Comparison of ENCODE assay signal across 8 cellular contexts in the genomic region with DNA sequence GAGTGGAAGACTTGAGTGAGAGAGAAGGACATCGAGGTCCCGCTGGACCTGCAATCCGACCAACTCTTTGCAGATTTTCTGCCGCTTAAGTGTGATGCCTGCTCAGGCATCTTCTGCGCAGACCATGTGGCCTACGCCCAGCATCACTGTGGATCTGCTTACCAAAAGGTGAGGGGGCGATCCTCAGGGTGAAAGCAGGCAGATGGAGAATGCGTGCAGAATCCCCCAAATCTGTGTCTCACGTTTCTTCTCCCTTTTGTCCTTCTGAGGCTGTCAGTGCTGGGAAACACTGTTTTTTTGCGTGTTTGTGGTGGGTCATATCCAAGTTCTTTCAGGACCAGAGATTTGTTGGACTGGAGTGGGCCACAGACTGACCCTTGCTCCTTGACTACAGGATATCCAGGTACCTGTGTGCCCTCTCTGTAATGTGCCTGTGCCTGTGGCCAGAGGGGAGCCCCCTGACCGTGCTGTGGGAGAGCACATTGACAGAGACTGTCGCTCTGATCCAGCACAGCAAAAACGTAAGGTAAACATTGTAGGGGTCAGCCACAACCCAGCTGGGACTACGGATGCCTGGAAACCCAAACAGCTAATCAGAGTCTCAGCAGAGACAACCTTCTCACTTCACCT. TPM values are rescaled to one million over a fixed set of nuclear protein-coding genes. Genes with fewer than 3 reads are reported as not detected.
DNase-seq lines count a peak whose midpoint lies in the region; ATAC-seq and TF ChIP-seq lines count a peak whose summit lies in the region.

No MANE protein-coding gene starts in this region.

- H3K4me3 ChIP-seq in iPS-18c (ENCODE audit: insufficient read depth, low read depth, low read length) = peak overlapping the region; percentile 79

- no peak for ATAC-seq in activated naive CD8-positive, alpha-beta T cell treated with anti-CD3 and anti-CD28 coated beads, Interleukin-2, amount 10 ng/mL, durations not matched to agents 7 days and 5 days (ENCODE audit: low read depth)
- ATAC-seq in stimulated activated naive CD8-positive, alpha-beta T cell treated with anti-CD3 and anti-CD28 coated beads, Interleukin-15, amount 100 ng/mL, for 72 hours = no peak
- ATAC-seq in HG03457 (IDR thresholded peaks at IDR 0.05; ENCODE audit: unreplicated experiment) = no peak
- ATAC-seq in GM19455 (IDR thresholded peaks at IDR 0.05; ENCODE audit: unreplicated experiment) = no peak
- no peak for ATAC-seq in GM19452 (IDR thresholded peaks at IDR 0.05; ENCODE audit: unreplicated experiment)

- peaks cover 21% of the 10 kb centered on the region; the same call in 1 of the 2 replicates for H3K36me3 Mint-ChIP-seq in HFFc6 (ENCODE audit: low read depth)
- H3K36me3 Mint-ChIP-seq in activated naive CD8-positive, alpha-beta T cell treated with anti-CD3 and anti-CD28 coated beads, Interleukin-2, amount 10 ng/mL, durations not matched to agents 7 days and 5 days = peaks cover 17% of the 10 kb centered on the region

- H3K27ac Mint-ChIP-seq in HFFc6 = peak overlapping the region; percentile 47
- peak overlapping the region; percentile 93 for H3K27ac Mint-ChIP-seq in activated naive CD8-positive, alpha-beta T cell treated with anti-CD3 and anti-CD28 coated beads, Interleukin-2, amount 10 ng/mL, durations not matched to agents 7 days and 5 days
- H3K27ac Mint-ChIP-seq in stimulated activated naive CD8-positive, alpha-beta T cell treated with anti-CD3 and anti-CD28 coated beads, Interleukin-15, amount 100 ng/mL, for 72 hours = peak overlapping the region in 1 of 2 donors; percentile 94

- H3K27me3 Mint-ChIP-seq in HFFc6 (ENCODE audit: insufficient read depth) = peaks cover 6% of the 10 kb centered on the region
- no peaks in the 10 kb centered on the region for H3K27me3 Mint-ChIP-seq in activated naive CD8-positive, alpha-beta T cell treated with anti-CD3 and anti-CD28 coated beads, Interleukin-2, amount 10 ng/mL, durations not matched to agents 7 days and 5 days
- no peaks in the 10 kb centered on the region for H3K27me3 Mint-ChIP-seq in stimulated activated naive CD8-positive, alpha-beta T cell treated with anti-CD3 and anti-CD28 coated beads, Interleukin-15, amount 100 ng/mL, for 72 hours

- 0 out of 2 replicates have a peak, but pooled peaks cover 3% of the 10 kb centered on the region for H3K9me3 Mint-ChIP-seq in HFFc6
- peaks cover 7% of the 10 kb centered on the region for H3K9me3 Mint-ChIP-seq in activated naive CD8-positive, alpha-beta T cell treated with anti-CD3 and anti-CD28 coated beads, Interleukin-2, amount 10 ng/mL, durations not matched to agents 7 days and 5 days
- H3K9me3 Mint-ChIP-seq in stimulated activated naive CD8-positive, alpha-beta T cell treated with anti-CD3 and anti-CD28 coated beads, Interleukin-15, amount 100 ng/mL, for 72 hours = peaks cover 0 to 7% of the 10 kb centered on the region in 2 donors

- peaks cover 27% of the 10 kb centered on the region for H3K4me1 Mint-ChIP-seq in HFFc6 (ENCODE audit: low read depth)
- peaks cover 47% of the 10 kb centered on the region for H3K4me1 Mint-ChIP-seq in activated naive CD8-positive, alpha-beta T cell treated with anti-CD3 and anti-CD28 coated beads, Interleukin-2, amount 10 ng/mL, durations not matched to agents 7 days and 5 days
- H3K4me1 Mint-ChIP-seq in stimulated activated naive CD8-positive, alpha-beta T cell treated with anti-CD3 and anti-CD28 coated beads, Interleukin-15, amount 100 ng/mL, for 72 hours = peaks cover 53% of the 10 kb centered on the region

- peak overlapping the region; percentile 94 for H3K4me3 Mint-ChIP-seq in HFFc6
- peak overlapping the region; percentile 85 for H3K4me3 Mint-ChIP-seq in activated naive CD8-positive, alpha-beta T cell treated with anti-CD3 and anti-CD28 coated beads, Interleukin-2, amount 10 ng/mL, durations not matched to agents 7 days and 5 days
- peak overlapping the region; percentile 83 to 87 for H3K4me3 Mint-ChIP-seq in stimulated activated naive CD8-positive, alpha-beta T cell treated with anti-CD3 and anti-CD28 coated beads, Interleukin-15, amount 100 ng/mL, for 72 hours

- POLR2A ChIA-PET in activated naive CD8-positive, alpha-beta T cell treated with anti-CD3 and anti-CD28 coated beads, Interleukin-2, amount 10 ng/mL, durations not matched to agents 7 days and 5 days (lab: Charles Lee) = interaction anchor here (1.4 to 5.2 kb wide), 13 partner anchors 10 to 72 kb away, joined by 5 to 92 read pairs (median 14); a partner anchor contains a TSS

- H3K9me3 ChIP-seq in iPS-18c (ENCODE audit: control insufficient read depth, insufficient read depth, low read length) = no peaks in the 10 kb centered on the region

- no peak for DNase-seq in HFFc6
- DNase-seq in activated naive CD8-positive, alpha-beta T cell treated with anti-CD3 and anti-CD28 coated beads, Interleukin-2, amount 10 ng/mL, durations not matched to agents 7 days and 5 days = no peak
- DNase-seq in stimulated activated naive CD8-positive, alpha-beta T cell treated with anti-CD3 and anti-CD28 coated beads, Interleukin-15, amount 100 ng/mL, for 72 hours = no peak
- DNase-seq in NCI-H1436 (lab: John Stamatoyannopoulos, UW) = no peak

- no peak for TF ChIP-seq CTCF in HFFc6 (IDR thresholded peaks at IDR 0.05)

RNA-seq across cellular contexts. Expression of a gene that starts 0.8 kb away (rescaled TPM):
- 10 to 100 TPM; 28.8 to 39.6 (median 33.1) TPM for total RNA-seq in HFFc6 (2021; fragmentation: NEBNext Ultra II Directional; extraction: Animal tissue kit (Norgen Biotek cat#: 25700))
- total RNA-seq in activated naive CD8-positive, alpha-beta T cell treated with anti-CD3 and anti-CD28 coated beads, Interleukin-2, amount 10 ng/mL, durations not matched to agents 7 days and 5 days = 10 to 100 TPM; 68.1 to 69.8 TPM

RNA-seq across cellular contexts. Expression of a gene that starts 11.4 kb away (rescaled TPM):
- 10 to 100 TPM; 12.5 to 16.5 (median 13.9) TPM for total RNA-seq in HFFc6 (2021; fragmentation: NEBNext Ultra II Directional; extraction: Animal tissue kit (Norgen Biotek cat#: 25700))
- total RNA-seq in activated naive CD8-positive, alpha-beta T cell treated with anti-CD3 and anti-CD28 coated beads, Interleukin-2, amount 10 ng/mL, durations not matched to agents 7 days and 5 days = 10 to 100 TPM; 13.1 to 14.3 TPM

RNA-seq across cellular contexts. Expression of a gene that starts 22.1 kb away (rescaled TPM):
- total RNA-seq in HFFc6 (2021; fragmentation: NEBNext Ultra II Directional; extraction: Animal tissue kit (Norgen Biotek cat#: 25700)) = 10 to 100 TPM; 50.5 to 58.8 (median 52.5) TPM
- total RNA-seq in activated naive CD8-positive, alpha-beta T cell treated with anti-CD3 and anti-CD28 coated beads, Interleukin-2, amount 10 ng/mL, durations not matched to agents 7 days and 5 days = 10 to 100 TPM; 56.0 to 62.1 TPM

RNA-seq across cellular contexts. Expression of a gene that starts 22.2 kb away (rescaled TPM):
- total RNA-seq in HFFc6 (2021; fragmentation: NEBNext Ultra II Directional; extraction: Animal tissue kit (Norgen Biotek cat#: 25700)) = 10 to 100 TPM; 11.7 to 18.9 (median 15.4) TPM
- total RNA-seq in activated naive CD8-positive, alpha-beta T cell treated with anti-CD3 and anti-CD28 coated beads, Interleukin-2, amount 10 ng/mL, durations not matched to agents 7 days and 5 days = 100 to 1,000 TPM; 170 to 177 TPM

RNA-seq across cellular contexts. Expression of a gene that starts 29.3 kb away (rescaled TPM):
- 100 to 1,000 TPM in 1 of 6 experiments, 10 to 100 TPM in 5; 77.3 to 102 (median 85.5) TPM for total RNA-seq in HFFc6 (2021; fragmentation: NEBNext Ultra II Directional; extraction: Animal tissue kit (Norgen Biotek cat#: 25700))
- 100 to 1,000 TPM; 129 TPM for total RNA-seq in activated naive CD8-positive, alpha-beta T cell treated with anti-CD3 and anti-CD28 coated beads, Interleukin-2, amount 10 ng/mL, durations not matched to agents 7 days and 5 days
